In genomic region chr12:107377596-107378385, GRCh38 we compare ENCODE assay signal across 19 cellular contexts.
"Had no signal": no experiment of that assay in that cellular context is flagged by ENCODE, and none has a peak within 500 bp of the region (broad histone marks: within the 10 kb centered on the region; RNA-seq: fewer than 3 reads in every experiment).

No MANE protein-coding gene starts in this region.

- H3K36me3 ChIP-seq: neutrophil, tibial artery, uterus, WERI-Rb-1 had no signal

- ATAC-seq: activated CD8-positive, alpha-beta memory T cell treated with anti-CD3 and anti-CD28 coated beads, Interleukin-2, amount 10 ng/mL, durations not matched to agents 7 days and 5 days; left ventricle myocardium superior; mucosa of descending colon; naive thymus-derived CD8-positive, alpha-beta T cell; stimulated activated memory B cell treated with anti-CD40 and anti-IgM and Interleukin-4, amounts not matched to agents 10 μg/mL and 1 μg/mL and 100 μg/mL, for 72 hours had no signal

- H3K27ac ChIP-seq: epithelial cell of prostate, neutrophil, parathyroid adenoma, tibial artery, uterus, WERI-Rb-1 had no signal

- H3K27me3 ChIP-seq: neutrophil, uterus had no signal

- H3K9me3 ChIP-seq: mucosa of descending colon, neutrophil, tibial artery, uterus had no signal

- H3K4me3 ChIP-seq: mucosa of descending colon, tibial artery, uterus had no signal

- DNase-seq: activated CD4-positive, alpha-beta T cell treated with anti-CD3 and anti-CD28 coated beads, Interleukin-2, amount 50 U/mL, for 48 hours; activated CD8-positive, alpha-beta memory T cell treated with anti-CD3 and anti-CD28 coated beads, Interleukin-2, amount 10 ng/mL, durations not matched to agents 7 days and 5 days; activated naive CD4-positive, alpha-beta T cell treated with anti-CD3 and anti-CD28 coated beads, Interleukin-2, amount 10 ng/mL, durations not matched to agents 7 days and 5 days; activated T-cell treated with anti-CD3 and anti-CD28 coated beads, Interleukin-2, amount 50 U/mL, for 1 hour; dermis blood vessel endothelial cell; glutamatergic neuron; hypothalamus; left ventricle myocardium superior; mucosa of descending colon; naive thymus-derived CD8-positive, alpha-beta T cell; retina; stimulated activated CD4-positive, alpha-beta T cell treated with anti-CD3 and anti-CD28 coated beads, Interleukin-2, amount 100 ng/mL, for 48 hours; tibial artery; uterus; WERI-Rb-1 had no signal

- H3K4me1 ChIP-seq: tibial artery, uterus had no signal
